Comparison of ENCODE assay signal across 9 cellular contexts in the genomic region with DNA sequence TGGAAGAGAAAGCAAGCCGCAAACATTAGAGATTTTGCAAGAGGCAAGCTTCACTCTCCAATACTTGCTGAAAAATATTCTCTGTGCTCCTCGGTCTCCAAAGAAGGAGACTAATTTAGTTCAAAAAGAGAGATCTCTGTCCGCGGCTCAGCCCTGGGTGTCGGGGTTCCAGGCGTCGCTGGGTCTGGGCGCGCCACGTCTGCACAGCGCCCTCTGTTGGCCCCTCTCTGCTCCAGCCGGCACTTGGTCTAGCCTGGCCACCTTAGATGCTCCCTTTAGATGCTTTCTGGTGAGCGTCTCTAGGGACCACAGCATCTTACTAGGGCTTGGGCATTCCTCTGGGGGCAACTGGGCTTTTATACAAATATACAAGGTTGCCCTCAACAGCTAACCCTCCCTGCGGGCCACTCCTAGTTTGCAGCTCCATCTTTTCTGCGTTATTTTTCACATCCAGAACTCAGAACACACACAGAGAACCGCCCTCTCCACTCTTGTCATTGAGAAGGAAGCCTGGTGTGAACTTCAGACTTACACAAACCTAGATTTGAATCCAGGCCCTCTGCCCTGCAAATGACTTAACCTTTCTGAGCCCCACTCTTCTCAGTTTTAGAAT.
A peak's percentile ranks its signal among the peaks of the same experiment; 100 is the strongest.
DNase-seq lines count a peak whose midpoint lies in the region; ATAC-seq and TF ChIP-seq lines count a peak whose summit lies in the region.
"Had no signal": no experiment of that assay in that cellular context is flagged by ENCODE, and none has a peak within 500 bp of the region (broad histone marks: within the 10 kb centered on the region; RNA-seq: fewer than 3 reads in every experiment).

No MANE protein-coding gene starts in this region.

- H3K4me2 ChIP-seq in PC-3 (ENCODE audit: low read length) = peak overlapping the region; percentile 55

- no peaks in the 10 kb centered on the region for H3K79me2 ChIP-seq in PC-3 (ENCODE audit: low read length)
- H3K79me2 ChIP-seq: parathyroid adenoma had no signal

- peaks cover 11% of the 10 kb centered on the region for H3K27me3 Mint-ChIP-seq in Caco-2 (ENCODE audit: insufficient read depth, unreplicated experiment)
- H3K27me3 Mint-ChIP-seq in activated naive CD4-positive, alpha-beta T cell treated with anti-CD3 and anti-CD28 coated beads for 36 hours (ENCODE audit: low read depth) = peaks cover 3% of the 10 kb centered on the region

- no peaks in the 10 kb centered on the region for H3K9me2 ChIP-seq in PC-3 (replicated peaks; ENCODE audit: low read length)

- H3K27ac ChIP-seq in PC-3 (ENCODE audit: low read length) = peak overlapping the region; percentile 48
- H3K27ac ChIP-seq: parathyroid adenoma had no signal

- peak in 1 of 2 experiments; percentile 51 for DNase-seq in Caco-2
- peak; percentile 8 for DNase-seq in H4 (ENCODE audit: low spot score)
- peak; percentile 36 for DNase-seq in PC-3
- peak; percentile 65 for DNase-seq in activated naive CD4-positive, alpha-beta T cell treated with anti-CD3 and anti-CD28 coated beads for 36 hours
- peak; percentile 44 for DNase-seq in iPS DF 4.7 (ENCODE audit: extremely low read depth, low spot score)
- DNase-seq in stimulated activated CD4-positive, alpha-beta T cell treated with anti-CD3 and anti-CD28 coated beads, Interleukin-4, amount 100 ng/mL, for 1 hour = peak; percentile 65
- DNase-seq in cortex of kidney (lab: John Stamatoyannopoulos, UW) = no peak

- intact Hi-C loops in Caco-2 (cut with micrococcal nuclease; ENCODE audit: unreplicated experiment) (loop anchor here (1.0 kb wide), 1 partner anchor 137 kb away; no protein-coding TSS in a partner anchor), PC-3 (cut with micrococcal nuclease) (no loop called here)
- intact Hi-C loops in activated naive CD4-positive, alpha-beta T cell treated with anti-CD3 and anti-CD28 coated beads for 36 hours (cut with micrococcal nuclease) = loop anchor here (1.0 to 5.0 kb wide), 7 partner anchors 23 to 330 kb away; partner anchors contain the start of gene CYSLTR2

- H3K4me3 ChIP-seq in Caco-2 (ENCODE audit: low read depth, low read length) (no peak overlapping the region), PC-3 (ENCODE audit: low read length) (peak overlapping the region; percentile 47; the same call in 1 of the 2 replicates)

- H3K4me1 Mint-ChIP-seq in Caco-2 (ENCODE audit: low read depth, unreplicated experiment) = no peaks in the 10 kb centered on the region
- peaks cover 19% of the 10 kb centered on the region for H3K4me1 Mint-ChIP-seq in activated naive CD4-positive, alpha-beta T cell treated with anti-CD3 and anti-CD28 coated beads for 36 hours (ENCODE audit: low read depth)

- H4K20me1 ChIP-seq in PC-3 (ENCODE audit: low read length) = no peaks in the 10 kb centered on the region

- ATAC-seq in PC-3 = peak; percentile 88
- ATAC-seq in HG03469 (IDR thresholded peaks at IDR 0.05; ENCODE audit: unreplicated experiment) = no peak

- H3K27me3 ChIP-seq in Caco-2 (replicated peaks; ENCODE audit: control insufficient read depth, insufficient read depth, low read length) (0 out of 2 replicates have a peak, but pooled peaks cover 2% of the 10 kb centered on the region), PC-3 (ENCODE audit: low read length) (no peaks in the 10 kb centered on the region)

- H3K9me3 Mint-ChIP-seq in Caco-2 (ENCODE audit: unreplicated experiment) = no peaks in the 10 kb centered on the region
- no peaks in the 10 kb centered on the region for H3K9me3 Mint-ChIP-seq in activated naive CD4-positive, alpha-beta T cell treated with anti-CD3 and anti-CD28 coated beads for 36 hours

- TF ChIP-seq CTCF in Caco-2 (IDR thresholded peaks at IDR 0.05; ENCODE audit: insufficient read depth in 1 of 2, low read depth in 1 of 2, low read length in 1 of 2, severe bottlenecking in 1 of 2, unreplicated experiment in 1 of 2) = peak; percentile 51 to 57
- TF ChIP-seq CTCF in PC-3 (conservative IDR thresholded peaks at IDR 0.05; ENCODE audit: low read depth, low read length) = peak; percentile 79

- 0 out of 2 replicates have a peak overlapping the region, but pooled peaks have one; percentile 18 for H3K9ac ChIP-seq in PC-3 (ENCODE audit: low read length)
- H3K9ac ChIP-seq: parathyroid adenoma had no signal

- no peaks in the 10 kb centered on the region for H3F3A ChIP-seq in PC-3 (ENCODE audit: low read length, unreplicated experiment)

- POLR2A ChIA-PET in Caco-2 (lab: Charles Lee) (no interaction called here), PC-3 (lab: Charles Lee; ENCODE audit: unreplicated experiment) (no interaction called here)

- no peak overlapping the region for H3K4me3 Mint-ChIP-seq in Caco-2 (ENCODE audit: unreplicated experiment)
- H3K4me3 Mint-ChIP-seq in activated naive CD4-positive, alpha-beta T cell treated with anti-CD3 and anti-CD28 coated beads for 36 hours = peak overlapping the region; percentile 58

- BruUV-seq in Caco-2 (replicated peaks; lab: Mats Ljungman, UMichigan) = no TSS peak
- no TSS peak for BruUV-seq in PC-3 (replicated peaks; lab: Mats Ljungman, UMichigan)

- CTCF ChIA-PET in Caco-2 (lab: Charles Lee) (no interaction called here), PC-3 (lab: Charles Lee) (no interaction called here)
- CTCF ChIA-PET in activated naive CD4-positive, alpha-beta T cell treated with anti-CD3 and anti-CD28 coated beads for 36 hours (lab: Charles Lee) = interaction anchor here (1.0 to 2.1 kb wide), 14 partner anchors 9 to 493 kb away, joined by 3 to 9 read pairs (median 4); no protein-coding TSS in a partner anchor

- H3K36me3 ChIP-seq in Caco-2 (ENCODE audit: control insufficient read depth, insufficient read depth, low read length) (no peaks in the 10 kb centered on the region), PC-3 (ENCODE audit: low read depth, low read length) (no peaks in the 10 kb centered on the region)

- H3K27ac Mint-ChIP-seq in Caco-2 (ENCODE audit: unreplicated experiment) = no peak overlapping the region
- H3K27ac Mint-ChIP-seq in activated naive CD4-positive, alpha-beta T cell treated with anti-CD3 and anti-CD28 coated beads for 36 hours = no peak overlapping the region

- H3K9me3 ChIP-seq in Caco-2 (no peaks in the 10 kb centered on the region), PC-3 (ENCODE audit: low read length) (no peaks in the 10 kb centered on the region)

- peak overlapping the region; percentile 62 for H2AFZ ChIP-seq in PC-3 (ENCODE audit: low read length)
- H2AFZ ChIP-seq: parathyroid adenoma had no signal

- H3K36me3 Mint-ChIP-seq in Caco-2 (ENCODE audit: insufficient read depth, unreplicated experiment) = no peaks in the 10 kb centered on the region
- H3K36me3 Mint-ChIP-seq in activated naive CD4-positive, alpha-beta T cell treated with anti-CD3 and anti-CD28 coated beads for 36 hours (ENCODE audit: low read depth) = no peaks in the 10 kb centered on the region

- H3K4me1 ChIP-seq in Caco-2 = no peaks in the 10 kb centered on the region
- peaks cover 11% of the 10 kb centered on the region for H3K4me1 ChIP-seq in PC-3 (ENCODE audit: insufficient read depth, low read length)
- H3K4me1 ChIP-seq: parathyroid adenoma had no signal
